In genomic region chr10:77664018-77664417, GRCh38 we compare ENCODE assay signal across 12 cellular contexts. TPM values are rescaled to one million over a fixed set of nuclear protein-coding genes. Genes with fewer than 3 reads are reported as not detected.
DNase-seq lines count a peak whose midpoint lies in the region; ATAC-seq and TF ChIP-seq lines count a peak whose summit lies in the region.
"Had no signal": no experiment of that assay in that cellular context is flagged by ENCODE, and none has a peak within 500 bp of the region (broad histone marks: within the 10 kb centered on the region; RNA-seq: fewer than 3 reads in every experiment).

No MANE protein-coding gene starts in this region.

- H3K27me3 Mint-ChIP-seq in mesothelial cell of epicardium (ENCODE audit: low read depth) (no peaks in the 10 kb centered on the region), type B pancreatic cell (peaks cover 15% of the 10 kb centered on the region)

- peak; percentile 14 for DNase-seq in NCI-H2227 (lab: John Stamatoyannopoulos, UW; ENCODE audit: unreplicated experiment)
- peak; percentile 20 for DNase-seq in astrocyte of the hippocampus (ENCODE audit: low read depth, low spot score)
- no peak for DNase-seq in mesothelial cell of epicardium (ENCODE audit: low spot score in 2 of 2, unreplicated experiment in 2 of 2)
- no peak for DNase-seq in type B pancreatic cell (ENCODE audit: extremely low spot score, unreplicated experiment)
- no peak for DNase-seq in activated CD4-positive, alpha-beta T cell treated with anti-CD3 and anti-CD28 coated beads for 1 hour
- no peak for DNase-seq in NCI-H2029 (lab: John Stamatoyannopoulos, UW)
- DNase-seq: CD4-positive, alpha-beta T cell; DMS79; GOT3 had no signal

- peaks cover 8% of the 10 kb centered on the region for H3K9me3 Mint-ChIP-seq in mesothelial cell of epicardium
- peaks cover 5% of the 10 kb centered on the region for H3K9me3 Mint-ChIP-seq in type B pancreatic cell

- H3K36me3 Mint-ChIP-seq in mesothelial cell of epicardium: peaks cover 3% of the 10 kb centered on the region
- peaks cover 2% of the 10 kb centered on the region for H3K36me3 Mint-ChIP-seq in type B pancreatic cell

- no peak overlapping the region for H3K4me3 Mint-ChIP-seq in mesothelial cell of epicardium
- no peak overlapping the region for H3K4me3 Mint-ChIP-seq in type B pancreatic cell
- H3K4me3 Mint-ChIP-seq: B cell; CD4-positive, alpha-beta T cell had no signal

- no peak for ATAC-seq in GM19328 (IDR thresholded peaks at IDR 0.05; ENCODE audit: unreplicated experiment)
- ATAC-seq: HepG2 had no signal

- H3K4me1 Mint-ChIP-seq in mesothelial cell of epicardium (peaks cover 18% of the 10 kb centered on the region), type B pancreatic cell (ENCODE audit: unreplicated experiment) (peaks cover 28% of the 10 kb centered on the region)
- H3K4me1 Mint-ChIP-seq: B cell had no signal

- H3K27ac Mint-ChIP-seq in mesothelial cell of epicardium (peak overlapping the region; percentile 77), type B pancreatic cell (peak overlapping the region; percentile 32)
- H3K27ac Mint-ChIP-seq: B cell; CD4-positive, alpha-beta T cell had no signal

- TF ChIP-seq CTCF in mesothelial cell of epicardium (IDR thresholded peaks at IDR 0.05; ENCODE audit: unreplicated experiment) (no peak), type B pancreatic cell (conservative IDR thresholded peaks at IDR 0.05) (no peak)

RNA-seq across cellular contexts. Expression of gene KCNMA1, which starts 26.4 kb away (rescaled TPM):
- total RNA-seq in mesothelial cell of epicardium (38.4 to 44.0 TPM (median 41.3 TPM) in 3 replicates), type B pancreatic cell (ENCODE audit: low replicate concordance) (27.9 and 30.1 TPM in 2 replicates)
- total RNA-seq: CD4-positive, alpha-beta T cell had no signal

Comparison
In these comparisons a context has a peak if more than half of its experiments do, and no peak if none do; other contexts are left out.
1. DNase-seq: peak in NCI-H2227 (single experiment) and astrocyte of the hippocampus (single experiment); none in mesothelial cell of epicardium (0 of 2), type B pancreatic cell (single experiment), activated CD4-positive, alpha-beta T cell treated with anti-CD3 and anti-CD28 coated beads for 1 hour (single experiment) and NCI-H2029 (single experiment).